20 cellular contexts compared by ENCODE assay signal in genomic region chr11:592918-593317, GRCh38. TPM values are rescaled to one million over a fixed set of nuclear protein-coding genes. Genes with fewer than 3 reads are reported as not detected.
DNase-seq lines count a peak whose midpoint lies in the region; ATAC-seq, FAIRE-seq and TF ChIP-seq lines count a peak whose summit lies in the region.
"Had no signal": no experiment of that assay in that cellular context is flagged by ENCODE, and none has a peak within 500 bp of the region (broad histone marks: within the 10 kb centered on the region; RNA-seq: fewer than 3 reads in every experiment).

No MANE protein-coding gene starts in this region.

- H3K4me1 ChIP-seq in mammary epithelial cell (ENCODE audit: insufficient read depth, low read length) (no peaks in the 10 kb centered on the region), endodermal cell (ENCODE audit: control insufficient read depth, insufficient read depth, low read length) (no peaks in the 10 kb centered on the region)

- TF ChIP-seq CTCF in MCF 10A (IDR thresholded peaks at IDR 0.05; ENCODE audit: unreplicated experiment) (no peak), mammary epithelial cell (conservative IDR thresholded peaks at IDR 0.05 in 1 of 2, IDR thresholded peaks at IDR 0.05 in 1 of 2; ENCODE audit: extremely low read depth in 1 of 2, insufficient read depth in 1 of 2, low read depth in 1 of 2, low read length in 2 of 2) (no peak), endodermal cell (conservative IDR thresholded peaks at IDR 0.05) (no peak)

- peaks cover 67% of the 10 kb centered on the region for H3K79me2 ChIP-seq in mammary epithelial cell (ENCODE audit: insufficient read depth, low read length)

- 89% methylated on average over 9 of the region's 10 CpGs for whole genome bisulfite sequencing in mammary epithelial cell (ENCODE audit: low coverage, missing lambda C conversion rate)
- WGBS in endodermal cell (ENCODE audit: insufficient coverage in 1 of 2, insufficient read length in 1 of 2), 2 experiments = 87 to 96% methylated on average over 6 to 10 of the region's 10 CpGs

- peak overlapping the region; percentile 66 for H3K27ac Mint-ChIP-seq in MCF 10A (ENCODE audit: low read depth, unreplicated experiment)
- H3K27ac Mint-ChIP-seq in endodermal cell = peak overlapping the region; percentile 9
- H3K27ac Mint-ChIP-seq in stimulated activated effector memory CD8-positive, alpha-beta T cell treated with anti-CD3 and anti-CD28 coated beads, Interleukin-12 subunit alpha, Interleukin-12 subunit beta, amount 100 ng/mL, for 72 hours = peak overlapping the region; percentile 37

- H3K9me3 Mint-ChIP-seq in MCF 10A (ENCODE audit: unreplicated experiment) (no peaks in the 10 kb centered on the region), endodermal cell (no peaks in the 10 kb centered on the region)
- no peaks in the 10 kb centered on the region for H3K9me3 Mint-ChIP-seq in stimulated activated effector memory CD8-positive, alpha-beta T cell treated with anti-CD3 and anti-CD28 coated beads, Interleukin-12 subunit alpha, Interleukin-12 subunit beta, amount 100 ng/mL, for 72 hours

- no TSS peak for BruUV-seq in MCF 10A (replicated peaks; lab: Mats Ljungman, UMichigan)
- BruUV-seq in mammary epithelial cell (replicated peaks; lab: Mats Ljungman, UMichigan) = no TSS peak

- H3K36me3 ChIP-seq in mammary epithelial cell (ENCODE audit: insufficient read depth, low read length) (peaks cover 35% of the 10 kb centered on the region), endodermal cell (ENCODE audit: control insufficient read depth, insufficient read depth, low read length) (peaks cover 75% of the 10 kb centered on the region)

- POLR2A ChIA-PET in MCF 10A (lab: Yijun Ruan, JAX) = no interaction called here

- H3K36me3 Mint-ChIP-seq in MCF 10A (ENCODE audit: insufficient read depth, unreplicated experiment) = peaks cover 74% of the 10 kb centered on the region
- peaks cover 72% of the 10 kb centered on the region for H3K36me3 Mint-ChIP-seq in endodermal cell (ENCODE audit: low read depth)
- H3K36me3 Mint-ChIP-seq in stimulated activated effector memory CD8-positive, alpha-beta T cell treated with anti-CD3 and anti-CD28 coated beads, Interleukin-12 subunit alpha, Interleukin-12 subunit beta, amount 100 ng/mL, for 72 hours = peaks cover 95% of the 10 kb centered on the region

- no peak overlapping the region for H3K27ac ChIP-seq in mammary epithelial cell (ENCODE audit: insufficient read depth, low read depth, low read length)
- H3K27ac ChIP-seq in endodermal cell (ENCODE audit: low read depth, low read length) = no peak overlapping the region

- 0 out of 2 replicates have a peak, but pooled peaks have one; percentile 6 for TF ChIP-seq POLR2A in H54 (IDR thresholded peaks at IDR 0.05; ENCODE audit: low read depth, low read length)

- H3K9ac ChIP-seq in mammary epithelial cell (ENCODE audit: insufficient read depth, low read length) = no peak overlapping the region
- H3K9ac ChIP-seq in endodermal cell (ENCODE audit: extremely low read depth, low read length, poor library complexity, severe bottlenecking) = no peak overlapping the region

- H3K4me2 ChIP-seq in mammary epithelial cell (ENCODE audit: insufficient read depth, low read depth, low read length) = no peak overlapping the region

- in situ Hi-C loops in mammary epithelial cell (cut with MboI; ENCODE audit: low sequenced_read_pairs in 2 of 2) = no loop called here

- no peak overlapping the region for H2AFZ ChIP-seq in mammary epithelial cell (ENCODE audit: low read depth, low read length)

- dilution Hi-C loops in mammary epithelial cell (cut with HindIII; ENCODE audit: low sequenced_read_pairs) = no loop called here

- H3K4me3 Mint-ChIP-seq in MCF 10A (ENCODE audit: unreplicated experiment) (no peak overlapping the region), endodermal cell (no peak overlapping the region)
- no peak overlapping the region for H3K4me3 Mint-ChIP-seq in stimulated activated effector memory CD8-positive, alpha-beta T cell treated with anti-CD3 and anti-CD28 coated beads, Interleukin-12 subunit alpha, Interleukin-12 subunit beta, amount 100 ng/mL, for 72 hours
- H3K4me3 Mint-ChIP-seq: CD4-positive, alpha-beta memory T cell had no signal

- H3K9me3 ChIP-seq in mammary epithelial cell (replicated peaks; ENCODE audit: insufficient read depth, low read length) (no peaks in the 10 kb centered on the region), endodermal cell (ENCODE audit: control insufficient read depth, low read length) (no peaks in the 10 kb centered on the region)
- H3K9me3 ChIP-seq: Caco-2 had no signal

- H3K27me3 ChIP-seq in mammary epithelial cell (ENCODE audit: insufficient read depth, low read length) (no peaks in the 10 kb centered on the region), endodermal cell (ENCODE audit: control insufficient read depth, insufficient read depth, low read length, poor library complexity, severe bottlenecking) (no peaks in the 10 kb centered on the region)

- CTCF ChIA-PET in MCF 10A (lab: Yijun Ruan, JAX) (no interaction called here), mammary epithelial cell (lab: Charles Lee; ENCODE audit: low non-redundant PET) (no interaction called here)

- peaks cover 2% of the 10 kb centered on the region for H4K20me1 ChIP-seq in mammary epithelial cell (ENCODE audit: insufficient read depth, low read length)

- H3K4me1 Mint-ChIP-seq in MCF 10A (ENCODE audit: insufficient read depth, unreplicated experiment) (no peaks in the 10 kb centered on the region), endodermal cell (no peaks in the 10 kb centered on the region)
- H3K4me1 Mint-ChIP-seq in stimulated activated effector memory CD8-positive, alpha-beta T cell treated with anti-CD3 and anti-CD28 coated beads, Interleukin-12 subunit alpha, Interleukin-12 subunit beta, amount 100 ng/mL, for 72 hours = peaks cover 42% of the 10 kb centered on the region

- no peaks in the 10 kb centered on the region for H3K27me3 Mint-ChIP-seq in MCF 10A (ENCODE audit: insufficient read depth, unreplicated experiment)
- H3K27me3 Mint-ChIP-seq in endodermal cell (ENCODE audit: insufficient read depth) = no peaks in the 10 kb centered on the region
- H3K27me3 Mint-ChIP-seq: CD4-positive, alpha-beta memory T cell had no signal

- DNase-seq in MCF 10A (ENCODE audit: unreplicated experiment) (no peak), mammary epithelial cell (no peak), H54 (ENCODE audit: insufficient read length, low spot score) (no peak), endodermal cell (no peak), NCI-H2227 treated with DMSO at 0.1 percent for 48 hours (lab: John Stamatoyannopoulos, UW) (no peak)
- DNase-seq in stimulated activated effector memory CD8-positive, alpha-beta T cell treated with anti-CD3 and anti-CD28 coated beads, Interleukin-12 subunit alpha, Interleukin-12 subunit beta, amount 100 ng/mL, for 72 hours (ENCODE audit: low spot score in 2 of 2) = no peak
- DNase-seq in stimulated activated naive CD8-positive, alpha-beta T cell treated with anti-CD3 and anti-CD28 coated beads, Interleukin-15, Interleukin-2, amounts not matched to agents 100 U/mL and 50 U/mL, for 24 hours = no peak
- DNase-seq: C1 segment of cervical spinal cord, Caco-2, DMS153, DND-41, GOT3, H7 had no signal

- no peak for ATAC-seq in stimulated activated effector memory CD8-positive, alpha-beta T cell treated with anti-CD3 and anti-CD28 coated beads, Interleukin-12 subunit alpha, Interleukin-12 subunit beta, amount 100 ng/mL, for 72 hours
- no peak for ATAC-seq in stimulated activated naive CD8-positive, alpha-beta T cell treated with anti-CD3 and anti-CD28 coated beads, Interleukin-15, Interleukin-2, amounts not matched to agents 100 U/mL and 50 U/mL, for 24 hours
- ATAC-seq: HCT116 had no signal

- intact Hi-C loops in MCF 10A (cut with micrococcal nuclease) = no loop called here
- intact Hi-C loops in mammary epithelial cell (cut with micrococcal nuclease) = no loop called here

- no peak overlapping the region for H3K4me3 ChIP-seq in mammary epithelial cell (replicated peaks in 1 of 3; ENCODE audit: insufficient read depth in 1 of 3, low read depth in 2 of 3, low read length in 3 of 3)
- H3K4me3 ChIP-seq in endodermal cell (ENCODE audit: low read length) = no peak overlapping the region

- no peak for FAIRE-seq in H54 (lab: Jason Lieb, UNC)
- FAIRE-seq: G401.6, GM12892 had no signal

RNA-seq across cellular contexts. Expression of gene PHRF1, which starts 16.6 kb away (rescaled TPM):
- total RNA-seq in MCF 10A (2022) (29.9 and 31.8 TPM in 2 replicates), mammary epithelial cell (10 to 100 TPM; 20.8 to 41.4 TPM), endodermal cell (10 to 100 TPM; 43.4 to 48.0 TPM)
- 15.6 TPM for polyA plus RNA-seq in mammary epithelial cell
- polyA minus RNA-seq in mammary epithelial cell = 18.6 TPM
- polyA plus RNA-seq in endodermal cell (2013, experiment 1 of 2) = 23.9 TPM
- polyA plus RNA-seq in endodermal cell (2013, experiment 2 of 2) = 22.0 TPM

RNA-seq across cellular contexts. Expression of gene IRF7, which starts 22.8 kb away (rescaled TPM):
- total RNA-seq in MCF 10A (2022) = 7.7 and 9.5 TPM in 2 replicates
- 1 to 10 TPM; 1.0 to 4.4 TPM for total RNA-seq in mammary epithelial cell
- polyA plus RNA-seq in mammary epithelial cell = 1.4 TPM
- polyA minus RNA-seq in mammary epithelial cell = not detected
- total RNA-seq in endodermal cell = 10 to 100 TPM in 1 of 2 donors, 1 to 10 TPM in 1; 9.3 to 16.8 TPM
- 12.8 TPM for polyA plus RNA-seq in endodermal cell (2013, experiment 1 of 2)
- polyA plus RNA-seq in endodermal cell (2013, experiment 2 of 2) = 12.0 TPM

RNA-seq across cellular contexts. Expression of gene CDHR5, which starts 31.8 kb away (rescaled TPM):
- total RNA-seq in MCF 10A (2022) = not detected in 2 replicates
- not detected for total RNA-seq in mammary epithelial cell
- not detected for polyA plus RNA-seq in mammary epithelial cell
- polyA minus RNA-seq in mammary epithelial cell = not detected
- total RNA-seq in endodermal cell = under 1 TPM; 0.13 to 0.27 TPM
- not detected for polyA plus RNA-seq in endodermal cell (2013, experiment 1 of 2)
- not detected for polyA plus RNA-seq in endodermal cell (2013, experiment 2 of 2)
- total RNA-seq: A172; A673; CD4-positive, alpha-beta memory T cell; H7 had no signal
- polyA plus RNA-seq: BJ; CD4-positive, alpha-beta memory T cell had no signal

RNA-seq across cellular contexts. Expression of gene RASSF7, which starts 32.1 kb away (rescaled TPM):
- 11.4 and 13.3 TPM in 2 replicates for total RNA-seq in MCF 10A (2022)
- 10 to 100 TPM; 33.3 to 36.1 TPM for total RNA-seq in mammary epithelial cell
- polyA plus RNA-seq in mammary epithelial cell = 35.2 TPM
- 4.6 TPM for polyA minus RNA-seq in mammary epithelial cell
- total RNA-seq in endodermal cell = 10 to 100 TPM; 34.2 to 36.3 TPM
- 11.3 TPM for polyA plus RNA-seq in endodermal cell (2013, experiment 1 of 2)
- polyA plus RNA-seq in endodermal cell (2013, experiment 2 of 2) = 14.6 TPM

RNA-seq across cellular contexts. Expression of gene LMNTD2, which starts 32.4 kb away (rescaled TPM):
- 6.1 and 8.0 TPM in 2 replicates for total RNA-seq in MCF 10A (2022)
- 1 to 10 TPM; 2.3 to 7.6 TPM for total RNA-seq in mammary epithelial cell
- polyA plus RNA-seq in mammary epithelial cell = 1.8 TPM
- polyA minus RNA-seq in mammary epithelial cell = not detected
- 10 to 100 TPM in 1 of 2 donors, 1 to 10 TPM in 1; 8.5 to 13.3 TPM for total RNA-seq in endodermal cell
- polyA plus RNA-seq in endodermal cell (2013, experiment 1 of 2) = 1.8 TPM
- 1.8 TPM for polyA plus RNA-seq in endodermal cell (2013, experiment 2 of 2)

Comparison
In these comparisons a context has a peak if more than half of its experiments do, and no peak if none do; other contexts are left out.
1. H3K27ac Mint-ChIP-seq: peak in every context shown above with its lines; median percentile 66 in MCF 10A; 37 in stimulated activated effector memory CD8-positive, alpha-beta T cell treated with anti-CD3 and anti-CD28 coated beads, Interleukin-12 subunit alpha, Interleukin-12 subunit beta, amount 100 ng/mL, for 72 hours; 9 in endodermal cell.